19 cellular contexts compared by ENCODE assay signal in the genomic region with DNA sequence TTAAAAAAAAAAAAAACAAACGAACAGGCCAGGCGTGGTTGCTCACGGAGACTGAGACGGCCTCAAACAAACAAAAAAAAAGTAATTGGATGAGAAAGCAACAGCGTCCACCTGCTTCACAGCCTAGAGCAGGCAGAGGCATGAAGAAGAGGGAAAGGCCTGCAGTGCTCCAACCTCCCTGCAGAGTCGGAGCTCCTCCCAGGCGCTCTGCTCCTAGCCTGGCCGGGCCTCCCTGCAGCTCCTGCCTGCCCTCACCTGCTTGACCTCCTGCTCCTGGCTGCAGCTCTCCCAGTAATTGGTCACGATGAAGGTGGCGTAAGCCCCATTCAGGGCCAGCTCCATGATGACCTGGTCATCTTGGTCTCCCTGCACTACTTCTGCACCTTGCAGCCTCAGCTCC. TPM values are rescaled to one million over a fixed set of nuclear protein-coding genes. Genes with fewer than 3 reads are reported as not detected.
DNase-seq lines count a peak whose midpoint lies in the region; ATAC-seq and TF ChIP-seq lines count a peak whose summit lies in the region.
"Had no signal": no experiment of that assay in that cellular context is flagged by ENCODE, and none has a peak within 500 bp of the region (broad histone marks: within the 10 kb centered on the region; RNA-seq: fewer than 3 reads in every experiment).

No MANE protein-coding gene starts in this region.

- H2AK5ac ChIP-seq in neuronal stem cell (ENCODE audit: low read depth, low read length): no peak overlapping the region

- no peak overlapping the region for H3K4me2 ChIP-seq in neuronal stem cell (ENCODE audit: insufficient read depth, low read length, poor library complexity, severe bottlenecking)
- H3K4me2 ChIP-seq: A549, GM23338 had no signal

- H2BK15ac ChIP-seq in neuronal stem cell (ENCODE audit: low read length): no peak overlapping the region

- peaks cover 27% of the 10 kb centered on the region for H3K36me3 Mint-ChIP-seq in CD4-positive, alpha-beta T cell (ENCODE audit: low read depth)
- peaks cover 49% of the 10 kb centered on the region for H3K36me3 Mint-ChIP-seq in CD8-positive, alpha-beta T cell

- H2BK12ac ChIP-seq in neuronal stem cell (ENCODE audit: low read length): no peak overlapping the region

- CTCF ChIA-PET in CD4-positive, alpha-beta T cell (lab: Charles Lee): no interaction called here
- CTCF ChIA-PET in RWPE1 (lab: Yijun Ruan, JAX): no interaction called here
- CTCF ChIA-PET in CD8-positive, alpha-beta T cell (lab: Charles Lee): interaction anchor here (1.2 to 3.1 kb wide), 2 partner anchors 9 to 37 kb away, joined by 6 to 10 read pairs; no protein-coding TSS in a partner anchor

- intact Hi-C loops in CD4-positive, alpha-beta T cell (cut with DNase I, micrococcal nuclease): no loop called here
- intact Hi-C loops in CD8-positive, alpha-beta T cell (cut with DNase I, micrococcal nuclease): no loop called here

- peaks cover 23 to 27% of the 10 kb centered on the region in 2 donors for H3K36me3 ChIP-seq in neuronal stem cell (replicated peaks in 1 of 2; ENCODE audit: control insufficient read depth in 2 of 2, insufficient read depth in 2 of 2, low read length in 2 of 2)
- peaks cover 26% of the 10 kb centered on the region for H3K36me3 ChIP-seq in CD8-positive, alpha-beta T cell (ENCODE audit: insufficient read depth, low read length)

- TF ChIP-seq CTCF in CD4-positive, alpha-beta T cell (IDR thresholded peaks at IDR 0.05): no peak
- TF ChIP-seq CTCF in RWPE1 (conservative IDR thresholded peaks at IDR 0.05; ENCODE audit: low read depth): no peak
- no peak for TF ChIP-seq CTCF in CD8-positive, alpha-beta T cell (IDR thresholded peaks at IDR 0.05)

- no peak overlapping the region for H3K18ac ChIP-seq in neuronal stem cell (ENCODE audit: low read length)

- no peaks in the 10 kb centered on the region for H3K27me3 Mint-ChIP-seq in CD4-positive, alpha-beta T cell
- H3K27me3 Mint-ChIP-seq in CD8-positive, alpha-beta T cell (ENCODE audit: low read depth): no peaks in the 10 kb centered on the region
- H3K27me3 Mint-ChIP-seq: CD4-positive, alpha-beta memory T cell had no signal

- H4K91ac ChIP-seq in neuronal stem cell (ENCODE audit: low read depth, low read length, poor library complexity): no peak overlapping the region

- H3K4me1 Mint-ChIP-seq in CD4-positive, alpha-beta T cell (ENCODE audit: low read depth): peaks cover 30% of the 10 kb centered on the region
- H3K4me1 Mint-ChIP-seq in CD8-positive, alpha-beta T cell (ENCODE audit: low read depth): peaks cover 29% of the 10 kb centered on the region

- H3K4ac ChIP-seq in neuronal stem cell (ENCODE audit: low read length): no peak overlapping the region

- no peak overlapping the region for H3K27ac ChIP-seq in CD4-positive, alpha-beta T cell (ENCODE audit: low read depth, low read length)
- H3K27ac ChIP-seq in RWPE1 (peak overlapping the region; percentile 25; the same call in 1 of the 2 replicates), neuronal stem cell (replicated peaks; ENCODE audit: low read length) (no peak overlapping the region)
- H3K27ac ChIP-seq in CD8-positive, alpha-beta T cell (ENCODE audit: low read depth, low read length): no peak overlapping the region
- H3K27ac ChIP-seq: 22Rv1, A549, C4-2B had no signal

- ATAC-seq in CD4-positive, alpha-beta T cell (ENCODE audit: poor library complexity): no peak
- no peak for ATAC-seq in GM21576 (IDR thresholded peaks at IDR 0.05; ENCODE audit: unreplicated experiment)
- ATAC-seq in CD8-positive, alpha-beta T cell: no peak
- ATAC-seq: A549, GM23338, HCT116 had no signal

- no peak overlapping the region for H3K4me3 Mint-ChIP-seq in CD4-positive, alpha-beta T cell
- H3K4me3 Mint-ChIP-seq in CD8-positive, alpha-beta T cell: no peak overlapping the region
- H3K4me3 Mint-ChIP-seq: CD4-positive, alpha-beta memory T cell; GM23338; HFFc6 had no signal

- H3K79me1 ChIP-seq in neuronal stem cell (ENCODE audit: low read depth, low read length): peaks cover 2% of the 10 kb centered on the region

- no peak overlapping the region for H3K4me3 ChIP-seq in neuronal stem cell (ENCODE audit: low read length in 2 of 2)
- no peak overlapping the region for H3K4me3 ChIP-seq in CD8-positive, alpha-beta T cell (ENCODE audit: low read depth, low read length)
- H3K4me3 ChIP-seq: A549, GM23338 had no signal

- no peak overlapping the region for H3K14ac ChIP-seq in neuronal stem cell (ENCODE audit: low read length)

- no peak overlapping the region for H4K8ac ChIP-seq in neuronal stem cell (ENCODE audit: low read depth, low read length)

- POLR2A ChIA-PET in CD4-positive, alpha-beta T cell (lab: Charles Lee): no interaction called here
- POLR2A ChIA-PET in RWPE1 (lab: Yijun Ruan, JAX; ENCODE audit: low non-redundant PET): no interaction called here
- POLR2A ChIA-PET in CD8-positive, alpha-beta T cell (lab: Charles Lee): interaction anchor here (1.6 kb wide), 1 partner anchor 36 kb away, joined by 4 read pairs; no protein-coding TSS in a partner anchor

- peak; percentile 27 for DNase-seq in NCI-H146 (lab: John Stamatoyannopoulos, UW)
- DNase-seq in NCI-H146 treated with DMSO at 0.1 percent for 48 hours (lab: John Stamatoyannopoulos, UW; ENCODE audit: unreplicated experiment): no peak
- no peak for DNase-seq in CD4-positive, alpha-beta T cell
- no peak for DNase-seq in RWPE1 (ENCODE audit: low spot score)
- DNase-seq in neuronal stem cell (ENCODE audit: low spot score): no peak
- DNase-seq in CD8-positive, alpha-beta T cell: no peak
- no peak for DNase-seq in central memory CD4-positive, alpha-beta T cell
- DNase-seq: AML-193; CD4-positive, alpha-beta memory T cell; COR-L47; DMS79; GDM1; HFFc6 had no signal

- WGBS in neuronal stem cell (ENCODE audit: extremely low coverage in 2 of 2, insufficient read length in 2 of 2, insufficient replicate concordance in 1 of 2), 2 donors: no CpG with 5 or more reads among the region's 10 CpGs

- H3K27me3 ChIP-seq in CD4-positive, alpha-beta T cell (ENCODE audit: control insufficient read depth, insufficient read depth, low read length): no peaks in the 10 kb centered on the region
- no peaks in the 10 kb centered on the region for H3K27me3 ChIP-seq in neuronal stem cell (ENCODE audit: control insufficient read depth in 3 of 3, insufficient read depth in 3 of 3, low read depth in 1 of 3, low read length in 3 of 3)
- H3K27me3 ChIP-seq in CD8-positive, alpha-beta T cell (ENCODE audit: insufficient read depth, low read length): no peaks in the 10 kb centered on the region

- no peaks in the 10 kb centered on the region for H3K9me3 ChIP-seq in CD4-positive, alpha-beta T cell (ENCODE audit: control insufficient read depth, low read length)
- peaks cover 0 to 3% of the 10 kb centered on the region in 2 donors for H3K9me3 ChIP-seq in neuronal stem cell (replicated peaks in 1 of 2; ENCODE audit: control insufficient read depth in 2 of 2, insufficient read depth in 1 of 2, low read depth in 1 of 2, low read length in 2 of 2)
- no peaks in the 10 kb centered on the region for H3K9me3 ChIP-seq in CD8-positive, alpha-beta T cell (ENCODE audit: low read length)
- H3K9me3 ChIP-seq: A549 had no signal

- H3K4me1 ChIP-seq in neuronal stem cell (ENCODE audit: control insufficient read depth in 2 of 2, insufficient read depth in 1 of 2, low read depth in 1 of 2, low read length in 2 of 2): no peaks in the 10 kb centered on the region
- peaks cover 21% of the 10 kb centered on the region for H3K4me1 ChIP-seq in CD8-positive, alpha-beta T cell (ENCODE audit: insufficient read depth, low read length)

- no peak overlapping the region for H3K23ac ChIP-seq in neuronal stem cell (ENCODE audit: low read depth, low read length, poor library complexity)

- H3K9me3 Mint-ChIP-seq in CD4-positive, alpha-beta T cell: no peaks in the 10 kb centered on the region
- no peaks in the 10 kb centered on the region for H3K9me3 Mint-ChIP-seq in CD8-positive, alpha-beta T cell
- H3K9me3 Mint-ChIP-seq: CD4-positive, alpha-beta memory T cell; GM23338; HFFc6 had no signal

- no peak overlapping the region for H2AFZ ChIP-seq in neuronal stem cell (ENCODE audit: low read length)
- H2AFZ ChIP-seq: GM23338 had no signal

- H3K9ac ChIP-seq in neuronal stem cell (ENCODE audit: low read depth, low read length, poor library complexity): peak overlapping the region; percentile 60

- peak overlapping the region; percentile 52 for H3K27ac Mint-ChIP-seq in CD4-positive, alpha-beta T cell
- no peak overlapping the region for H3K27ac Mint-ChIP-seq in CD8-positive, alpha-beta T cell
- H3K27ac Mint-ChIP-seq: GM23338, HFFc6 had no signal

- no peak overlapping the region for H2BK120ac ChIP-seq in neuronal stem cell (ENCODE audit: low read depth, low read length)

- H2BK5ac ChIP-seq in neuronal stem cell (ENCODE audit: low read length): no peak overlapping the region

RNA-seq across cellular contexts. Expression of a gene that starts 5.5 kb away (rescaled TPM):
- 10 to 100 TPM; 28.6 to 29.5 TPM for total RNA-seq in CD4-positive, alpha-beta T cell
- 37.3 TPM for polyA plus RNA-seq in neuronal stem cell (2013, experiment 1 of 2)
- 36.3 TPM for polyA plus RNA-seq in neuronal stem cell (2013, experiment 2 of 2)
- 10 to 100 TPM; 30.5 to 31.8 TPM for total RNA-seq in CD8-positive, alpha-beta T cell

RNA-seq across cellular contexts. Expression of a gene that starts 7.2 kb away (rescaled TPM):
- total RNA-seq in CD4-positive, alpha-beta T cell: 10 to 100 TPM; 63.4 to 66.4 TPM
- 9.8 TPM for polyA plus RNA-seq in neuronal stem cell (2013, experiment 1 of 2)
- polyA plus RNA-seq in neuronal stem cell (2013, experiment 2 of 2): 10.1 TPM
- total RNA-seq in CD8-positive, alpha-beta T cell: 10 to 100 TPM; 31.7 to 36.4 TPM

RNA-seq across cellular contexts. Expression of a gene that starts 43.3 kb away (rescaled TPM):
- total RNA-seq in CD4-positive, alpha-beta T cell: 10 to 100 TPM; 17.2 to 18.8 TPM
- 34.6 TPM for polyA plus RNA-seq in neuronal stem cell (2013, experiment 1 of 2)
- 34.4 TPM for polyA plus RNA-seq in neuronal stem cell (2013, experiment 2 of 2)
- 10 to 100 TPM; 13.8 to 17.4 TPM for total RNA-seq in CD8-positive, alpha-beta T cell

RNA-seq across cellular contexts. Expression of a gene that starts 52.6 kb away (rescaled TPM):
- total RNA-seq in CD4-positive, alpha-beta T cell: 100 to 1,000 TPM; 801 to 805 TPM
- polyA plus RNA-seq in neuronal stem cell (2013, experiment 1 of 2): 8.9 TPM
- polyA plus RNA-seq in neuronal stem cell (2013, experiment 2 of 2): 10.3 TPM
- 100 to 1,000 TPM; 950 to 991 TPM for total RNA-seq in CD8-positive, alpha-beta T cell
